22 cellular contexts compared by ENCODE assay signal in the genomic region with DNA sequence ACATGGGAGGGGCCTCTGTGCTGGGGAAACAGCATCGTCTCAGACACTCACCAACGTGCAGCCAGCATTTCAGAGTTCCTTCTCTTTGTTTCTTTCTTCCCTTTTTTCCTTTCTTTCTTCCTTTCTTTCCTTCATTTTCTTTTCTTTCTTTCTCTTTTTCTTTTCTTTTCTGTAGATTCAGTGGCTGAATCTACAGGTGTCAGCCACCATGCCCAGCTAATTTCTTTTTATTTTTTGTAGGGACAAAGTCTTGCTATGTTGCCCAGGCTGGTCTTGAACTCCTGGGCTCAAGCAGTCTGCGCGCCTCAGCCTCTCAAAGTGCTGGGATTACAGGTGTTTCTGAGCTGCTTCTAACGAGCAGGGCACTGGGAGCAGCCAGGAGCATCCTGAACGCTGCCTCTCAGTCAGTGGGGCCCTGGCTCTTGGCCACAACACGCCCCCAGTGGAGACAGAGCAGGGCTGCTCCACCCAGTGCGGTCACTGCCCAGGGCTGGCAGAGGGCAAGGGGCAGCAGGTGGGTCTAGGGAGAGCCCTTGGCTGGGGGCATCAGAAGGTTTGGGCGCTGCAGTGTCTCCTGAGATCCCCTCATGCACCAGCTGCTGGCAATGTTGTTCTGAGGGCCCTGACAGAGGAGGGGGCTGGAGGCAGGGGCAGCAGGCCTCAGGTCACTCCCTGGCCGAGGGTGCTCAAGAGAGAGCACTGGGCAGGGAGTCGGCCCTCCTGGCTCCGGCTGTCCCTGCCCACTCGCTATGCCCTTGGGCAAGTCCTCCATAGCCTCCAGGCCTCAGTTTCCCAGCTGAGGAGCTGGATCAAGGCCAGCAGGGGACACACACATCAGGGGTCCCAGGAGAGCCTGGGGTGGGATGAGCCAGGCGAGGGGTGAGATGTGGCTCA. TPM values are rescaled to one million over a fixed set of nuclear protein-coding genes. Genes with fewer than 3 reads are reported as not detected.
DNase-seq lines count a peak whose midpoint lies in the region; ATAC-seq and TF ChIP-seq lines count a peak whose summit lies in the region.
"Had no signal": no experiment of that assay in that cellular context is flagged by ENCODE, and none has a peak within 500 bp of the region (broad histone marks: within the 10 kb centered on the region; RNA-seq: fewer than 3 reads in every experiment).

No MANE protein-coding gene starts in this region.

- no peaks in the 10 kb centered on the region for H3K27me3 ChIP-seq in DND-41 (ENCODE audit: insufficient read depth, low read length, poor library complexity)

- H3K27ac ChIP-seq in DND-41 (ENCODE audit: low read length): no peak overlapping the region
- H3K27ac ChIP-seq: C4-2B, SK-N-MC had no signal

- H3K4me1 ChIP-seq in DND-41 (ENCODE audit: insufficient read depth, low read length): no peaks in the 10 kb centered on the region

- H3K36me3 Mint-ChIP-seq in endothelial cell (ENCODE audit: low read depth, unreplicated experiment) (no peaks in the 10 kb centered on the region), nephron progenitor cell (ENCODE audit: low read depth) (no peaks in the 10 kb centered on the region), immature natural killer cell (no peaks in the 10 kb centered on the region)
- H3K36me3 Mint-ChIP-seq: stimulated activated memory B cell treated with anti-CD40 and anti-IgM and Interleukin-4, amounts not matched to agents 10 μg/mL and 1 μg/mL and 100 μg/mL, for 72 hours had no signal

- no peaks in the 10 kb centered on the region for H3K36me3 ChIP-seq in DND-41 (ENCODE audit: insufficient read depth, low read length)

- TF ChIP-seq CTCF in DND-41 (IDR thresholded peaks at IDR 0.05; ENCODE audit: borderline replicate concordance, extremely low read depth, low read length, poor library complexity, severe bottlenecking) (peak; percentile 6), endothelial cell (IDR thresholded peaks at IDR 0.05; ENCODE audit: unreplicated experiment) (peak; percentile 13), nephron progenitor cell (IDR thresholded peaks at IDR 0.05) (no peak)

- DNase-seq in DND-41 (no peak), HuH-7.5 (ENCODE audit: low spot score) (peak; percentile 69), endothelial cell (ENCODE audit: low spot score) (no peak), nephron progenitor cell (no peak), AML-193 (lab: John Stamatoyannopoulos, UW) (no peak), T-helper 9 cell (no peak), immature natural killer cell (no peak)
- DNase-seq: activated CD4-positive, CD25-positive, alpha-beta regulatory T cell treated with anti-CD3 and anti-CD28 coated beads, Interleukin-2, amount 50 U/mL, for 72 hours; DMS79; head of caudate nucleus; Karpas-422; mesendoderm; NCI-H1105 treated with DMSO at 0.1 percent for 48 hours; NCI-H526 treated with DMSO at 0.1 percent for 48 hours; stimulated activated CD4-positive, alpha-beta T cell treated with anti-CD3 and anti-CD28 coated beads, Interleukin-15, amount 100 ng/mL, for 24 hours; T1000 had no signal

- H3K27ac Mint-ChIP-seq in endothelial cell (ENCODE audit: unreplicated experiment) (peak overlapping the region; percentile 85), nephron progenitor cell (peak overlapping the region; percentile 70), immature natural killer cell (peak overlapping the region in 1 of 6 donors; percentile 80)
- H3K27ac Mint-ChIP-seq: activated T-helper 2 cell treated with anti-CD3 and anti-CD28 coated beads, Interferon-gamma antibody, Interleukin-2, Interleukin-4, amounts not matched to agents 10 μg/mL and 5 μg/mL and 100 μg/mL, durations not matched to agents 14 hours and 24 hours and 36 hours; stimulated activated memory B cell treated with anti-CD40 and anti-IgM and Interleukin-4, amounts not matched to agents 10 μg/mL and 1 μg/mL and 100 μg/mL, for 72 hours had no signal

- H3K4me3 Mint-ChIP-seq in endothelial cell (ENCODE audit: unreplicated experiment) (no peak overlapping the region), nephron progenitor cell (no peak overlapping the region), immature natural killer cell (no peak overlapping the region)
- H3K4me3 Mint-ChIP-seq: neural crest cell; stimulated activated memory B cell treated with anti-CD40 and anti-IgM and Interleukin-4, amounts not matched to agents 10 μg/mL and 1 μg/mL and 100 μg/mL, for 72 hours had no signal

- H3K4me1 Mint-ChIP-seq in endothelial cell (ENCODE audit: unreplicated experiment) (no peaks in the 10 kb centered on the region), nephron progenitor cell (peaks cover 34% of the 10 kb centered on the region), immature natural killer cell (no peaks in the 10 kb centered on the region)
- H3K4me1 Mint-ChIP-seq: neural crest cell had no signal

- no peaks in the 10 kb centered on the region for H3K9me3 ChIP-seq in DND-41 (ENCODE audit: insufficient read depth, low read length, severe bottlenecking)

- no peaks in the 10 kb centered on the region; the same call in 1 of the 2 replicates for H4K20me1 ChIP-seq in DND-41 (ENCODE audit: insufficient read depth, low read length)

- ATAC-seq in DND-41 (ENCODE audit: insufficient read depth, low read depth) (no peak), GM18867 (IDR thresholded peaks at IDR 0.05; ENCODE audit: unreplicated experiment) (no peak)
- ATAC-seq: stimulated activated memory B cell treated with anti-CD40 and anti-IgM and Interleukin-4, amounts not matched to agents 10 μg/mL and 1 μg/mL and 100 μg/mL, for 72 hours had no signal

- no peak overlapping the region for H2AFZ ChIP-seq in DND-41 (ENCODE audit: low read depth, low read length)

- peaks cover 9% of the 10 kb centered on the region for H3K27me3 Mint-ChIP-seq in endothelial cell (ENCODE audit: unreplicated experiment)
- peaks cover 4% of the 10 kb centered on the region for H3K27me3 Mint-ChIP-seq in nephron progenitor cell (ENCODE audit: low read depth, poor library complexity)
- peaks cover 0 to 6% (median 2%) of the 10 kb centered on the region in 3 donors for H3K27me3 Mint-ChIP-seq in immature natural killer cell (ENCODE audit: low read depth in 3 of 3)
- H3K27me3 Mint-ChIP-seq: stimulated activated memory B cell treated with anti-CD40 and anti-IgM and Interleukin-4, amounts not matched to agents 10 μg/mL and 1 μg/mL and 100 μg/mL, for 72 hours had no signal

- no peak overlapping the region for H3K4me3 ChIP-seq in DND-41 (ENCODE audit: low read depth in 1 of 2, low read length in 2 of 2)
- H3K4me3 ChIP-seq: SK-N-MC had no signal

- no peaks in the 10 kb centered on the region for H3K9me3 Mint-ChIP-seq in endothelial cell (ENCODE audit: unreplicated experiment)
- H3K9me3 Mint-ChIP-seq in nephron progenitor cell: no peaks in the 10 kb centered on the region
- no peaks in the 10 kb centered on the region for H3K9me3 Mint-ChIP-seq in immature natural killer cell
- H3K9me3 Mint-ChIP-seq: activated T-helper 2 cell treated with anti-CD3 and anti-CD28 coated beads, Interferon-gamma antibody, Interleukin-2, Interleukin-4, amounts not matched to agents 10 μg/mL and 5 μg/mL and 100 μg/mL, durations not matched to agents 14 hours and 24 hours and 36 hours; neural crest cell; stimulated activated memory B cell treated with anti-CD40 and anti-IgM and Interleukin-4, amounts not matched to agents 10 μg/mL and 1 μg/mL and 100 μg/mL, for 72 hours had no signal

- no peak overlapping the region for H3K4me2 ChIP-seq in DND-41 (ENCODE audit: insufficient read depth, low read length)

- H3K9ac ChIP-seq in DND-41 (ENCODE audit: low read depth, low read length): no peak overlapping the region

- no peaks in the 10 kb centered on the region for H3K79me2 ChIP-seq in DND-41 (ENCODE audit: insufficient read depth, low read length)

RNA-seq across cellular contexts. Expression of gene KLHL30, which starts 4.7 kb away (rescaled TPM):
- not detected for total RNA-seq in endothelial cell (ENCODE audit: unreplicated experiment)
- polyA plus RNA-seq in immature natural killer cell: not detected
- total RNA-seq: activated T-helper 2 cell treated with anti-CD3 and anti-CD28 coated beads, Interferon-gamma antibody, Interleukin-2, Interleukin-4, amounts not matched to agents 10 μg/mL and 5 μg/mL and 100 μg/mL, durations not matched to agents 14 hours and 24 hours and 36 hours had no signal

RNA-seq across cellular contexts. Expression of gene ERFE, which starts 25.0 kb away (rescaled TPM):
- 0.41 TPM for total RNA-seq in endothelial cell (ENCODE audit: unreplicated experiment)
- 1 to 10 TPM; 4.6 to 6.2 (median 5.7) TPM for polyA plus RNA-seq in immature natural killer cell

RNA-seq across cellular contexts. Expression of gene ESPNL, which starts 33.6 kb away (rescaled TPM):
- 0.82 TPM for total RNA-seq in endothelial cell (ENCODE audit: unreplicated experiment)
- not detected for polyA plus RNA-seq in immature natural killer cell
